ENCODE assay signal across 24 cellular contexts in genomic region chr4:156495836-156496235, GRCh38.
"Had no signal": no experiment of that assay in that cellular context is flagged by ENCODE, and none has a peak within 500 bp of the region (broad histone marks: within the 10 kb centered on the region; RNA-seq: fewer than 3 reads in every experiment).

No MANE protein-coding gene starts in this region.

- H3K27me3 Mint-ChIP-seq: dendritic cell treated with granulocyte-macrophage colony-stimulating factor and Interleukin-4, amounts not matched to agents 40 ng/mL and 50 ng/mL, for 4 days; effector memory CD8-positive, alpha-beta T cell; naive thymus-derived CD8-positive, alpha-beta T cell; stimulated activated memory B cell treated with anti-CD40 and anti-IgM and Interleukin-4, amounts not matched to agents 10 μg/mL and 1 μg/mL and 100 μg/mL, for 72 hours; stimulated activated naive CD8-positive, alpha-beta T cell treated with anti-CD3 and anti-CD28 coated beads, Interleukin-15, Interleukin-2, amounts not matched to agents 100 ng/mL and 50 ng/mL, for 24 hours had no signal

- H2AFZ ChIP-seq: hepatocyte had no signal

- H3K36me3 ChIP-seq: neutrophil, right atrium auricular region, spleen, tibial nerve, upper lobe of right lung, vagina had no signal

- H3K4me1 Mint-ChIP-seq: naive thymus-derived CD8-positive, alpha-beta T cell; stimulated activated memory B cell treated with anti-CD40 and anti-IgM and Interleukin-4, amounts not matched to agents 10 μg/mL and 1 μg/mL and 100 μg/mL, for 72 hours had no signal

- H3K4me1 ChIP-seq: right atrium auricular region, spleen, testis, tibial nerve, upper lobe of right lung had no signal

- H3K27ac ChIP-seq: hepatocyte, neutrophil, right atrium auricular region, spleen, testis, tibial nerve, upper lobe of right lung, vagina had no signal

- H3K4me3 Mint-ChIP-seq: dendritic cell treated with granulocyte-macrophage colony-stimulating factor and Interleukin-4, amounts not matched to agents 40 ng/mL and 50 ng/mL, for 4 days; effector memory CD8-positive, alpha-beta T cell; naive thymus-derived CD8-positive, alpha-beta T cell; stimulated activated memory B cell treated with anti-CD40 and anti-IgM and Interleukin-4, amounts not matched to agents 10 μg/mL and 1 μg/mL and 100 μg/mL, for 72 hours; stimulated activated naive CD8-positive, alpha-beta T cell treated with anti-CD3 and anti-CD28 coated beads, Interleukin-15, Interleukin-2, amounts not matched to agents 100 ng/mL and 50 ng/mL, for 24 hours had no signal

- H3K4me2 ChIP-seq: hepatocyte had no signal

- H3K36me3 Mint-ChIP-seq: naive thymus-derived CD8-positive, alpha-beta T cell; stimulated activated memory B cell treated with anti-CD40 and anti-IgM and Interleukin-4, amounts not matched to agents 10 μg/mL and 1 μg/mL and 100 μg/mL, for 72 hours had no signal

- H3K9me3 ChIP-seq: mucosa of descending colon, neutrophil, right atrium auricular region, spleen, testis, tibial nerve, upper lobe of right lung, vagina had no signal

- H3K79me2 ChIP-seq: hepatocyte had no signal

- DNase-seq: effector memory CD8-positive, alpha-beta T cell; foreskin melanocyte; head of caudate nucleus; kidney; left cardiac atrium; left ventricle myocardium superior; mucosa of descending colon; naive thymus-derived CD8-positive, alpha-beta T cell; posterior cingulate gyrus; spleen; stimulated activated CD4-positive, alpha-beta T cell treated with anti-CD3 and anti-CD28 coated beads, Interleukin-15, amount 100 ng/mL, for 24 hours; stimulated activated CD4-positive, alpha-beta T cell treated with anti-CD3 and anti-CD28 coated beads, Interleukin-1b, Interleukin-23, amount 100 ng/mL, for 48 hours; stimulated activated CD4-positive, alpha-beta T cell treated with anti-CD3 and anti-CD28 coated beads, Interleukin-4, amount 100 ng/mL, for 24 hours; testis; upper lobe of right lung had no signal

- H3K9me3 Mint-ChIP-seq: dendritic cell treated with granulocyte-macrophage colony-stimulating factor and Interleukin-4, amounts not matched to agents 40 ng/mL and 50 ng/mL, for 4 days; stimulated activated memory B cell treated with anti-CD40 and anti-IgM and Interleukin-4, amounts not matched to agents 10 μg/mL and 1 μg/mL and 100 μg/mL, for 72 hours; stimulated activated naive CD8-positive, alpha-beta T cell treated with anti-CD3 and anti-CD28 coated beads, Interleukin-15, Interleukin-2, amounts not matched to agents 100 ng/mL and 50 ng/mL, for 24 hours had no signal

- H3K27ac Mint-ChIP-seq: dendritic cell treated with granulocyte-macrophage colony-stimulating factor and Interleukin-4, amounts not matched to agents 40 ng/mL and 50 ng/mL, for 4 days; effector memory CD8-positive, alpha-beta T cell; naive thymus-derived CD8-positive, alpha-beta T cell; stimulated activated memory B cell treated with anti-CD40 and anti-IgM and Interleukin-4, amounts not matched to agents 10 μg/mL and 1 μg/mL and 100 μg/mL, for 72 hours; stimulated activated naive CD8-positive, alpha-beta T cell treated with anti-CD3 and anti-CD28 coated beads, Interleukin-15, Interleukin-2, amounts not matched to agents 100 ng/mL and 50 ng/mL, for 24 hours had no signal

- H3K4me3 ChIP-seq: hepatocyte, lung, mucosa of descending colon, right atrium auricular region, spleen, testis, tibial nerve, upper lobe of right lung, vagina had no signal

- H3K27me3 ChIP-seq: hepatocyte, neutrophil, right atrium auricular region, spleen, testis, tibial nerve, upper lobe of right lung, vagina had no signal
